In the genomic region with DNA sequence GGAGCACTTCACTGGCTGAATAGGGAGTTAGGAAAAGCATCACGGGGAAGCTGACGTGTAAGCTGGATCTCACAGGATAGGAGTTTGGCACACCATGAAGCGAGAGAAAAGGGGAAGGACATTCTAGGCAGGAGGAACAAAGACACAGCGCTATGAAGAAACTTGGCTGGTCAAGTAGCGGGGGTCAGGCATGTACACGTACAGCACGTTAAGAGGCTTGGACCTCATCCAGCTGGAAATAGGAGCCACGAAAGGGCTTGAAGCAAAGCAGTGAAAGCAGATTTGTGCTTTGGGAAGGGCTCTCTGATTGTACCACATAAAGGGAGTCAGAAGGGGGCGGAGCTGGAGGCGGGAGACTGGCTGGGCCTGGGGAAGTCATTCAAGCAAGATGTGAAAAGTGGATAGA, we compare ENCODE assay signal across 13 cellular contexts. TPM values are rescaled to one million over a fixed set of nuclear protein-coding genes. Genes with fewer than 3 reads are reported as not detected.
DNase-seq lines count a peak whose midpoint lies in the region; ATAC-seq and TF ChIP-seq lines count a peak whose summit lies in the region.
"Had no signal": no experiment of that assay in that cellular context is flagged by ENCODE, and none has a peak within 500 bp of the region (broad histone marks: within the 10 kb centered on the region; RNA-seq: fewer than 3 reads in every experiment).

No MANE protein-coding gene starts in this region.

- DNase-seq in NCI-H1092 (lab: John Stamatoyannopoulos, UW) = peak; percentile 22
- peak; percentile 40 for DNase-seq in iPS-NIHi7 (ENCODE audit: extremely low spot score)
- DNase-seq in superior temporal gyrus (ENCODE audit: extremely low spot score) = peak; percentile 18
- no peak for DNase-seq in NCI-H226
- DNase-seq in NCI-H774 (lab: John Stamatoyannopoulos, UW) = no peak
- DNase-seq: activated CD8-positive, alpha-beta T cell treated with anti-CD3 and anti-CD28 coated beads, Interleukin-2, amount 10 ng/mL, durations not matched to agents 7 days and 5 days; NCI-H510A treated with DMSO at 0.1 percent for 48 hours; upper lobe of left lung had no signal

- peaks cover 17% of the 10 kb centered on the region for H3K4me1 Mint-ChIP-seq in brain

- no peaks in the 10 kb centered on the region for H3K27me3 Mint-ChIP-seq in brain

- H3K36me3 Mint-ChIP-seq in brain = peaks cover 51% of the 10 kb centered on the region

- H3K4me3 Mint-ChIP-seq in brain = peak overlapping the region; percentile 5 to 74 (median 63)
- H3K4me3 Mint-ChIP-seq: activated CD8-positive, alpha-beta T cell treated with anti-CD3 and anti-CD28 coated beads, Interleukin-2, amount 10 ng/mL, durations not matched to agents 7 days and 5 days had no signal

- TF ChIP-seq CTCF in brain (conservative IDR thresholded peaks at IDR 0.05) = no peak

- peak overlapping the region; percentile 87 to 97 (median 94) for H3K27ac Mint-ChIP-seq in brain
- H3K27ac Mint-ChIP-seq: activated CD8-positive, alpha-beta T cell treated with anti-CD3 and anti-CD28 coated beads, Interleukin-2, amount 10 ng/mL, durations not matched to agents 7 days and 5 days; progenitor cell of endocrine pancreas had no signal

- H3K9me3 Mint-ChIP-seq in brain = no peaks in the 10 kb centered on the region

- no peak for ATAC-seq in GM18519 (IDR thresholded peaks at IDR 0.05; ENCODE audit: low FRiP score, unreplicated experiment)
- ATAC-seq: activated CD8-positive, alpha-beta T cell treated with anti-CD3 and anti-CD28 coated beads, Interleukin-2, amount 10 ng/mL, durations not matched to agents 7 days and 5 days; left lobe of liver; SK-N-SH treated with all-trans-retinoic acid at 6 μM for 48 hours had no signal

RNA-seq across cellular contexts. Expression of a gene that starts 19.6 kb away (rescaled TPM):
- 9.8 TPM for polyA plus RNA-seq in brain (ENCODE audit: insufficient read depth, low read depth, low replicate concordance)

RNA-seq across cellular contexts. Expression of a gene that starts 51.7 kb away (rescaled TPM):
- polyA plus RNA-seq in brain (ENCODE audit: insufficient read depth, low read depth, low replicate concordance) = 126 TPM

RNA-seq across cellular contexts. Expression of a gene that starts 51.8 kb away (rescaled TPM):
- 2.2 TPM for polyA plus RNA-seq in brain (ENCODE audit: insufficient read depth, low read depth, low replicate concordance)

Comparison
In these comparisons a context has a peak if more than half of its experiments do, and no peak if none do; other contexts are left out.
1. DNase-seq: peak in NCI-H1092 (single experiment), iPS-NIHi7 (single experiment) and superior temporal gyrus (single experiment); none in NCI-H226 (single experiment) and NCI-H774 (single experiment).